Comparison of ENCODE assay signal across 9 cellular contexts in the genomic region with DNA sequence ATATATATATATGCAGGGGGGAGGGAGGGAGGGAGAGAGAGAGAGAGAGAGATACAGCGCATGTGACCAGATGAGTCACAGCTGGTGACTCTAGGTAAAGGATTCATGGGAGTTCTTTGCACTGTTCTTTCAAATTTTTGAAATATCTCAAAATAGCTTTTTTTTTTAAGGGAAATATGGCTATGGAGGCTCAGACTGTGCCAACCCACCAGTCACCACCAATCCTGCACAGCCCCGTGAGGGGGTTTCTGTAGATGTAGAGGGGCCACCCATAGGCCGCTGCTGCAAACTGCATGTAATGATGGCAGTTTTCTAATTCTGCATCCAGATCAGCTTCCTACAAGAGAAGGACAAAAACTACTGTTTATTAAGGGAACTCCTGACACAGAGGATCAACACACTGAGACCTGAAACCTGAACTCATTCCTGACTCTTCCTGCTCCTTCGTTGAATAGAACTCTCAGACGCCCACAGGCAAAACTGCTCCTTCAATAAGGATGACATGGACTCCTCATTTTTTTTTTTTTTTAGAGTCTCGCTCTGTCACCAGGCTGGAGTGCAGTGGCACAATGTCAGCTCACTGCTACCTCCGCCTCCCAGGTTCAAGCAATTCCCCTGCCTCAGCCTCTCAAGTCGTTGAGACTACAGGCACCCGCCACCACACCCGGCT. TPM values are rescaled to one million over a fixed set of nuclear protein-coding genes. Genes with fewer than 3 reads are reported as not detected.
A peak's percentile ranks its signal among the peaks of the same experiment; 100 is the strongest.
DNase-seq lines count a peak whose midpoint lies in the region; ATAC-seq and TF ChIP-seq lines count a peak whose summit lies in the region.
"Had no signal": no experiment of that assay in that cellular context is flagged by ENCODE, and none has a peak within 500 bp of the region (broad histone marks: within the 10 kb centered on the region; RNA-seq: fewer than 3 reads in every experiment).

No MANE protein-coding gene starts in this region.

- H3K9me3 ChIP-seq in DOHH2 (ENCODE audit: control insufficient read depth, insufficient read depth, low read length) (no peaks in the 10 kb centered on the region), mammary epithelial cell (replicated peaks; ENCODE audit: insufficient read depth, low read length) (no peaks in the 10 kb centered on the region), MM.1S (replicated peaks; ENCODE audit: insufficient read depth, low read length) (no peaks in the 10 kb centered on the region)
- H3K9me3 ChIP-seq in naive thymus-derived CD4-positive, alpha-beta T cell (ENCODE audit: control insufficient read depth in 2 of 3, low read length in 3 of 3) = no peaks in the 10 kb centered on the region

- CTCF ChIA-PET in mammary epithelial cell (lab: Charles Lee; ENCODE audit: low non-redundant PET) = no interaction called here
- CTCF ChIA-PET in naive thymus-derived CD4-positive, alpha-beta T cell (lab: Charles Lee) = no interaction called here

- H3K4me3 Mint-ChIP-seq in naive thymus-derived CD4-positive, alpha-beta T cell = no peak overlapping the region

- H3F3A ChIP-seq in DOHH2 (ENCODE audit: control insufficient read depth, insufficient read depth) = no peaks in the 10 kb centered on the region
- no peaks in the 10 kb centered on the region for H3F3A ChIP-seq in MM.1S (ENCODE audit: insufficient read depth, low read length)

- H3K79me2 ChIP-seq in DOHH2 (ENCODE audit: control insufficient read depth, low read length) (peaks cover 17% of the 10 kb centered on the region), mammary epithelial cell (ENCODE audit: insufficient read depth, low read length) (peaks cover 22% of the 10 kb centered on the region), MM.1S (ENCODE audit: low read length) (peaks cover 40% of the 10 kb centered on the region)

- H3K36me3 Mint-ChIP-seq in naive thymus-derived CD4-positive, alpha-beta T cell = peaks cover 7 to 28% (median 8%) of the 10 kb centered on the region in 5 donors

- H3K36me3 ChIP-seq in DOHH2 (ENCODE audit: control insufficient read depth, low read length) (peaks cover 49% of the 10 kb centered on the region), mammary epithelial cell (ENCODE audit: insufficient read depth, low read length) (peaks cover 22% of the 10 kb centered on the region), MM.1S (replicated peaks; ENCODE audit: insufficient read depth, low read length) (peaks cover 13% of the 10 kb centered on the region)
- peaks cover 0 to 63% (median 11%) of the 10 kb centered on the region in 3 experiments for H3K36me3 ChIP-seq in naive thymus-derived CD4-positive, alpha-beta T cell (ENCODE audit: control insufficient read depth in 2 of 3, insufficient read depth in 3 of 3, low read length in 3 of 3)

- H3K4me1 Mint-ChIP-seq in naive thymus-derived CD4-positive, alpha-beta T cell = peaks cover 1 to 14% (median 5%) of the 10 kb centered on the region in 7 donors

- H3K27me3 ChIP-seq in DOHH2 (ENCODE audit: control insufficient read depth, low read length) (no peaks in the 10 kb centered on the region), mammary epithelial cell (ENCODE audit: insufficient read depth, low read length) (no peaks in the 10 kb centered on the region), MM.1S (replicated peaks; ENCODE audit: insufficient read depth, low read length) (no peaks in the 10 kb centered on the region)
- no peaks in the 10 kb centered on the region for H3K27me3 ChIP-seq in naive thymus-derived CD4-positive, alpha-beta T cell (ENCODE audit: control insufficient read depth in 2 of 2, insufficient read depth in 2 of 2, low read length in 2 of 2)

- H3K27ac ChIP-seq in DOHH2 (ENCODE audit: low read depth, low read length) (no peak overlapping the region), mammary epithelial cell (ENCODE audit: insufficient read depth, low read depth, low read length) (no peak overlapping the region), MM.1S (ENCODE audit: low read length) (no peak overlapping the region)
- H3K27ac ChIP-seq in naive thymus-derived CD4-positive, alpha-beta T cell (ENCODE audit: low read depth, low read length) = no peak overlapping the region

- peak overlapping the region in 1 of 9 donors; percentile 30 for H3K27ac Mint-ChIP-seq in naive thymus-derived CD4-positive, alpha-beta T cell

- DNase-seq in KBM-7 = peak; percentile 30
- no peak for DNase-seq in mammary epithelial cell
- no peak for DNase-seq in naive thymus-derived CD4-positive, alpha-beta T cell
- DNase-seq in activated T-cell treated with anti-CD3 and anti-CD28 coated beads for 4 hours = no peak
- DNase-seq in stimulated activated CD4-positive, alpha-beta T cell treated with anti-CD3 and anti-CD28 coated beads, Interleukin-2, amount 100 ng/mL, for 48 hours = no peak
- DNase-seq in MM.1S = no peak
- DNase-seq: OCI-M1 had no signal

- peak; percentile 40 for ATAC-seq in naive thymus-derived CD4-positive, alpha-beta T cell
- no peak for ATAC-seq in GM18873 (IDR thresholded peaks at IDR 0.05; ENCODE audit: low FRiP score, unreplicated experiment)

- no TSS peak for BruUV-seq in mammary epithelial cell (replicated peaks; lab: Mats Ljungman, UMichigan)

- dilution Hi-C loops in mammary epithelial cell (cut with HindIII; ENCODE audit: low sequenced_read_pairs) = no loop called here

- no peak overlapping the region for H3K4me2 ChIP-seq in DOHH2 (ENCODE audit: low read length)
- no peak overlapping the region for H3K4me2 ChIP-seq in mammary epithelial cell (ENCODE audit: insufficient read depth, low read depth, low read length)
- no peak overlapping the region for H3K4me2 ChIP-seq in MM.1S (ENCODE audit: low read depth, low read length)

- H4K20me1 ChIP-seq in DOHH2 (ENCODE audit: control insufficient read depth, insufficient read depth, low read depth, low read length) (peaks cover 12% of the 10 kb centered on the region), mammary epithelial cell (ENCODE audit: insufficient read depth, low read length) (no peaks in the 10 kb centered on the region), MM.1S (ENCODE audit: insufficient read depth, low read length) (no peaks in the 10 kb centered on the region)

- H2AFZ ChIP-seq in mammary epithelial cell (ENCODE audit: low read depth, low read length) (no peak overlapping the region), MM.1S (ENCODE audit: low read length) (no peak overlapping the region)

- H3K9ac ChIP-seq in mammary epithelial cell (ENCODE audit: insufficient read depth, low read length) (no peak overlapping the region), MM.1S (ENCODE audit: low read length) (no peak overlapping the region)

- POLR2A ChIA-PET in naive thymus-derived CD4-positive, alpha-beta T cell (lab: Charles Lee) = no interaction called here

- peak; percentile 63 for TF ChIP-seq CTCF in DOHH2 (IDR thresholded peaks at IDR 0.05; ENCODE audit: low read depth, low read length, poor library complexity, severe bottlenecking)
- TF ChIP-seq CTCF in mammary epithelial cell (conservative IDR thresholded peaks at IDR 0.05 in 1 of 2, IDR thresholded peaks at IDR 0.05 in 1 of 2; ENCODE audit: extremely low read depth in 1 of 2, insufficient read depth in 1 of 2, low read depth in 1 of 2, low read length in 2 of 2) = peak; percentile 5 to 20
- no peak for TF ChIP-seq CTCF in MM.1S (IDR thresholded peaks at IDR 0.05; ENCODE audit: low read length)

- H3K9me2 ChIP-seq in DOHH2 (replicated peaks; ENCODE audit: control insufficient read depth, low read length) = no peaks in the 10 kb centered on the region
- no peaks in the 10 kb centered on the region for H3K9me2 ChIP-seq in MM.1S (replicated peaks; ENCODE audit: insufficient read depth, low read length)

- 85% methylated on average over 8 of the region's 10 CpGs for WGBS in mammary epithelial cell (ENCODE audit: low coverage, missing lambda C conversion rate)

- H3K27me3 Mint-ChIP-seq in naive thymus-derived CD4-positive, alpha-beta T cell = no peaks in the 10 kb centered on the region

- no peak overlapping the region for H3K4me3 ChIP-seq in DOHH2 (ENCODE audit: low read length)
- no peak overlapping the region for H3K4me3 ChIP-seq in mammary epithelial cell (replicated peaks in 1 of 3; ENCODE audit: insufficient read depth in 1 of 3, low read depth in 2 of 3, low read length in 3 of 3)
- H3K4me3 ChIP-seq in naive thymus-derived CD4-positive, alpha-beta T cell (ENCODE audit: low read length) = no peak overlapping the region
- H3K4me3 ChIP-seq in MM.1S (ENCODE audit: low read length) = no peak overlapping the region

- H3K4me1 ChIP-seq in DOHH2 (ENCODE audit: control insufficient read depth, low read length) (peaks cover 2% of the 10 kb centered on the region), mammary epithelial cell (ENCODE audit: insufficient read depth, low read length) (peaks cover 6% of the 10 kb centered on the region), MM.1S (ENCODE audit: low read length) (no peaks in the 10 kb centered on the region)
- peaks cover 0 to under 1% of the 10 kb centered on the region in 2 donors for H3K4me1 ChIP-seq in naive thymus-derived CD4-positive, alpha-beta T cell (ENCODE audit: control insufficient read depth in 2 of 2, insufficient read depth in 2 of 2, low read length in 2 of 2)

- in situ Hi-C loops in KBM-7 (cut with MboI; ENCODE audit: low pct_unique_long_range_greater_than_20kb, low sequenced_read_pairs) = no loop called here
- in situ Hi-C loops in mammary epithelial cell (cut with MboI; ENCODE audit: low sequenced_read_pairs in 2 of 2) = no loop called here

- no peaks in the 10 kb centered on the region for H3K9me3 Mint-ChIP-seq in naive thymus-derived CD4-positive, alpha-beta T cell

- intact Hi-C loops in mammary epithelial cell (cut with micrococcal nuclease) = no loop called here
- intact Hi-C loops in naive thymus-derived CD4-positive, alpha-beta T cell (cut with micrococcal nuclease) = loop anchor here in 1 of 2 donors (10.0 kb wide), 1 partner anchor 576 kb away; no protein-coding TSS in a partner anchor

RNA-seq across cellular contexts. Expression of gene DAGLB, which starts 17.3 kb away (rescaled TPM):
- 10 to 100 TPM; 20.7 to 22.1 TPM for total RNA-seq in mammary epithelial cell
- polyA plus RNA-seq in mammary epithelial cell = 19.6 TPM
- 23.9 TPM for polyA minus RNA-seq in mammary epithelial cell
- 10 to 100 TPM; 20.6 to 44.3 (median 39.8) TPM for total RNA-seq in naive thymus-derived CD4-positive, alpha-beta T cell
- polyA plus RNA-seq in naive thymus-derived CD4-positive, alpha-beta T cell = 10 to 100 TPM; 10.5 to 21.8 TPM

RNA-seq across cellular contexts. Expression of gene KDELR2, which starts 53.5 kb away (rescaled TPM):
- 100 to 1,000 TPM in 1 of 2 donors, 10 to 100 TPM in 1; 93.4 to 149 TPM for total RNA-seq in mammary epithelial cell
- polyA plus RNA-seq in mammary epithelial cell = 96.1 TPM
- 150 TPM for polyA minus RNA-seq in mammary epithelial cell
- 10 to 100 TPM; 28.1 to 60.9 (median 36.8) TPM for total RNA-seq in naive thymus-derived CD4-positive, alpha-beta T cell
- polyA plus RNA-seq in naive thymus-derived CD4-positive, alpha-beta T cell = 10 to 100 TPM; 36.3 to 43.7 TPM

RNA-seq across cellular contexts. Expression of gene RAC1, which starts 56.1 kb away (rescaled TPM):
- total RNA-seq in mammary epithelial cell = 100 to 1,000 TPM in 1 of 2 donors, 10 to 100 TPM in 1; 78.9 to 341 TPM
- 475 TPM for polyA plus RNA-seq in mammary epithelial cell
- polyA minus RNA-seq in mammary epithelial cell = 221 TPM
- total RNA-seq in naive thymus-derived CD4-positive, alpha-beta T cell = 100 to 1,000 TPM in 2 of 5 experiments, 10 to 100 TPM in 3; 60.2 to 139 (median 87.2) TPM
- 100 to 1,000 TPM; 188 to 211 TPM for polyA plus RNA-seq in naive thymus-derived CD4-positive, alpha-beta T cell
